11 cellular contexts compared by ENCODE assay signal in the genomic region with DNA sequence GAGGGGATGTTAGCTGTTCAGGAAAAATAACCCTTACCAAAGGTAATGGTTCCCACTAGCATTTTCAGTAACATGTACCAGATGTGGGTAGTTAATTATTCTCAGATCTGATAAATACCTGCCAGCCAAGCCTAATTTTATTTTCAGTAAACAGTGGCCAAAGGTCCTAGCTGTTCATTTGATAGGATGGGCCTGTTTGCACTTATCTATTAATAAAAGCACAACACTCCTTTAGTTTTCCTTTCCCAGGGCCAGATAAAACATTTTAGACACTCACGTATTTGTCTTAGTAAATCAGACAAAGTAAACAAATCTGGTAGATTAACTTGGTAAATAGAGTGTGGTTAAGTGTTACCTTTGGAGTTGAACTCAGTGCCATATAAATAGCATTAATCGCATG.
A peak's percentile ranks its signal among the peaks of the same experiment; 100 is the strongest.
DNase-seq lines count a peak whose midpoint lies in the region; ATAC-seq and TF ChIP-seq lines count a peak whose summit lies in the region.
"Had no signal": no experiment of that assay in that cellular context is flagged by ENCODE, and none has a peak within 500 bp of the region (broad histone marks: within the 10 kb centered on the region; RNA-seq: fewer than 3 reads in every experiment).

No MANE protein-coding gene starts in this region.

- no peaks in the 10 kb centered on the region for H3K9me3 ChIP-seq in endocrine pancreas (ENCODE audit: control insufficient read depth, low read length)
- H3K9me3 ChIP-seq in muscle layer of duodenum (ENCODE audit: control insufficient read depth in 1 of 2, low read length in 2 of 2): no peaks in the 10 kb centered on the region
- H3K9me3 ChIP-seq in uterus: no peaks in the 10 kb centered on the region

- 61 to 62% methylated on average over 2 of the region's 2 CpGs for WGBS in lower leg skin, 2 donors

- TF ChIP-seq CTCF in uterus (IDR thresholded peaks at IDR 0.05) (no peak), lower leg skin (IDR thresholded peaks at IDR 0.05) (no peak)

- H3K36me3 ChIP-seq in endocrine pancreas (ENCODE audit: control insufficient read depth, insufficient read depth, low read length): no peaks in the 10 kb centered on the region
- no peaks in the 10 kb centered on the region for H3K36me3 ChIP-seq in muscle layer of duodenum (ENCODE audit: control insufficient read depth in 1 of 2, insufficient read depth in 2 of 2, low read length in 2 of 2)
- no peaks in the 10 kb centered on the region for H3K36me3 ChIP-seq in uterus

- intact Hi-C loops in uterus (cut with DNase I; ENCODE audit: low total_unique reads): no loop called here
- intact Hi-C loops in lower leg skin (cut with DNase I; ENCODE audit: low total_unique reads): no loop called here
- intact Hi-C loops in left ventricle myocardium superior (cut with micrococcal nuclease): no loop called here

- DNase-seq in SIG-M5 treated with dmso at 0.1 percent for 504 hours (lab: John Stamatoyannopoulos, UW; ENCODE audit: unreplicated experiment): peak; percentile 19
- DNase-seq in SIG-M5 (lab: John Stamatoyannopoulos, UW): no peak
- DNase-seq in uterus: no peak
- no peak for DNase-seq in lower leg skin (ENCODE audit: low spot score in 2 of 2)
- DNase-seq in left ventricle myocardium superior: no peak
- DNase-seq: activated CD4-positive, alpha-beta T cell treated with anti-CD3 and anti-CD28 coated beads, Interleukin-2, amount 50 U/mL, for 4 hours; immature natural killer cell had no signal

- H3K4me3 ChIP-seq in endocrine pancreas (ENCODE audit: control insufficient read depth, insufficient read depth, low read length): peak overlapping the region; percentile 23
- H3K4me3 ChIP-seq in muscle layer of duodenum (ENCODE audit: low read depth in 1 of 2, low read length in 2 of 2): no peak overlapping the region
- H3K4me3 ChIP-seq in uterus: no peak overlapping the region
- no peak overlapping the region for H3K4me3 ChIP-seq in lower leg skin (ENCODE audit: low read depth, poor library complexity, severe bottlenecking)
- H3K4me3 ChIP-seq: skin epidermis had no signal

- no peak overlapping the region for H3K9ac ChIP-seq in endocrine pancreas (ENCODE audit: control insufficient read depth, insufficient read depth, low read length)

- H3K4me1 ChIP-seq in endocrine pancreas (ENCODE audit: control insufficient read depth, insufficient read depth, low read length): peaks cover 35% of the 10 kb centered on the region
- peaks cover 12 to 24% of the 10 kb centered on the region in 2 donors for H3K4me1 ChIP-seq in muscle layer of duodenum (ENCODE audit: control insufficient read depth in 1 of 2, insufficient read depth in 2 of 2, low read length in 2 of 2)
- peaks cover 0 to 10% of the 10 kb centered on the region in 2 donors for H3K4me1 ChIP-seq in uterus

- ATAC-seq in HG03442 (IDR thresholded peaks at IDR 0.05; ENCODE audit: unreplicated experiment): no peak
- no peak for ATAC-seq in left ventricle myocardium superior

- no peaks in the 10 kb centered on the region for H3K27me3 ChIP-seq in endocrine pancreas (ENCODE audit: control insufficient read depth, insufficient read depth, low read length)
- no peaks in the 10 kb centered on the region for H3K27me3 ChIP-seq in muscle layer of duodenum (ENCODE audit: low read depth, low read length)
- no peaks in the 10 kb centered on the region for H3K27me3 ChIP-seq in uterus

- no peak for TF ChIP-seq POLR2A in uterus (IDR thresholded peaks at IDR 0.05)
- TF ChIP-seq POLR2A in lower leg skin (IDR thresholded peaks at IDR 0.05): no peak

- peak overlapping the region; percentile 57 for H3K27ac ChIP-seq in muscle layer of duodenum (ENCODE audit: low read length)
- peak overlapping the region; percentile 80 to 86 for H3K27ac ChIP-seq in uterus
